Comparison of ENCODE assay signal across 8 cellular contexts in the genomic region with DNA sequence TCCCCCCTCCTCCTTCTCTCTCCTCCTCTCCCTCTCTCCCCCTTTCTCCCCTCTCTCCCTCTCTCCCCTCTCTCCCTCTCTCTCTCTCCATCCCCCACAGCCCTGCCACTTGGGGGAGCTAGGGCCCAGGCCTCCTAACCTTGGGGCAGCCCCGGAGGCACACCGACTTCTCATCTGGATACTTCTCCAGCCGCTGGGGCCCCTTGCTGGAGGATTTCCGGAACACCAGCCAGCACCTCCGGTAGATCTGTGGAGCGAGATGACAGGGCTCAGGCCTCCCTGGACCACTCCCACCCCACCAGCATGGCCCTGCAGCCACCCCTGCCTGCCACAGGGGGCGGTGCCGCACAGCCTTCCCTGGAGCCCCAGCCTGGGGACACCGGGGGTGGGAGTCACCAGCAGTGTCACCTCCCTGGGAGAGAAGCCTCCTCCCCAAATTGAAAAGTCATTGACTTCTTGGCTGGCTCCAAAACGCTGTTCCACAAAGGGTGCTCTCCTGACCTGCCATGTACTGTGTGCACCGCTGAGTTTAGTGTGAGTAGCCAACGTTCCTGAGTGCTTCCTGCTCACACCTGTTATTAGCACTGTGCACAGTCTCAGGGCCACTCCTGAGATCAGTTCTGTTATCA. TPM values are rescaled to one million over a fixed set of nuclear protein-coding genes. Genes with fewer than 3 reads are reported as not detected.
DNase-seq lines count a peak whose midpoint lies in the region; ATAC-seq and TF ChIP-seq lines count a peak whose summit lies in the region.

No MANE protein-coding gene starts in this region.

- DNase-seq in CD4-positive, alpha-beta memory T cell: peak; percentile 66 to 82 (median 75)
- DNase-seq in SK-N-SH: peak; percentile 83
- peak; percentile 69 for DNase-seq in activated naive CD4-positive, alpha-beta T cell treated with Interleukin-2 at 50 U/mL for 16 hours
- peak; percentile 87 for DNase-seq in iPS DF 4.7 (ENCODE audit: extremely low read depth, low spot score)
- peak in 2 of 3 experiments; percentile 36 to 45 for DNase-seq in stimulated activated CD4-positive, alpha-beta T cell treated with anti-CD3 and anti-CD28 coated beads, TNF-alpha, amount 100 ng/mL, for 4 hours (ENCODE audit: low read depth in 3 of 3)
- DNase-seq in ureter (ENCODE audit: low spot score): no peak

- no peak for TF ChIP-seq EP300 in SK-N-SH (IDR thresholded peaks at IDR 0.05; ENCODE audit: borderline replicate concordance in 1 of 2, low read depth in 1 of 2, low read length in 1 of 2)

- POLR2A ChIA-PET in CD4-positive, alpha-beta memory T cell (lab: Charles Lee; ENCODE audit: partially characterized antibody): interaction anchor here (0.6 to 3.5 kb wide), 7 partner anchors 11 to 260 kb away, joined by 3 to 16 read pairs (median 4); a partner anchor contains a TSS
- POLR2A ChIA-PET in SK-N-SH (lab: Yijun Ruan, JAX): interaction anchor here (0.6 to 5.1 kb wide), 5 partner anchors 8 to 1230 kb away, joined by 3 to 52 read pairs (median 4); a partner anchor contains a TSS

- peaks cover 7% of the 10 kb centered on the region; the same call in 1 of the 2 replicates for H3K79me2 ChIP-seq in SK-N-SH (ENCODE audit: insufficient read depth)

- H3K9me3 Mint-ChIP-seq in CD4-positive, alpha-beta memory T cell: peaks cover 0 to 2% (median 0%) of the 10 kb centered on the region in 8 donors

- intact Hi-C loops in CD4-positive, alpha-beta memory T cell (cut with micrococcal nuclease): loop anchor here (1.0 kb wide), 2 partner anchors 10 to 43 kb away; a partner anchor contains a TSS

- H2AFZ ChIP-seq in SK-N-SH (ENCODE audit: low read depth): no peak overlapping the region

- H3K9ac ChIP-seq in SK-N-SH: no peak overlapping the region

- CTCF ChIA-PET in CD4-positive, alpha-beta memory T cell (lab: Charles Lee; ENCODE audit: partially characterized antibody): interaction anchor here (1.0 kb wide), 2 partner anchors 14 to 44 kb away, joined by 3 to 7 read pairs; no protein-coding TSS in a partner anchor
- CTCF ChIA-PET in SK-N-SH (lab: Yijun Ruan, JAX): interaction anchor here (0.7 to 21.0 kb wide), 6 partner anchors 12 to 58 kb away, joined by 4 to 354 read pairs (median 6); a partner anchor contains a TSS

- peak; percentile 49 for TF ChIP-seq CTCF in SK-N-SH (IDR thresholded peaks at IDR 0.05)

- peak overlapping the region in 4 of 7 donors; percentile 74 to 79 (median 76) for H3K27ac Mint-ChIP-seq in CD4-positive, alpha-beta memory T cell

- peaks cover 17% of the 10 kb centered on the region for H3K4me1 ChIP-seq in CD4-positive, alpha-beta memory T cell (ENCODE audit: insufficient read depth, low read length)
- peaks cover 14 to 97% of the 10 kb centered on the region in 2 experiments for H3K4me1 ChIP-seq in SK-N-SH (ENCODE audit: control insufficient read depth in 1 of 2, insufficient read depth in 2 of 2, low read depth in 1 of 2, low read length in 1 of 2)

- H3K4me2 ChIP-seq in SK-N-SH: no peak overlapping the region

- H3K27ac ChIP-seq in CD4-positive, alpha-beta memory T cell (ENCODE audit: low read depth, low read length): no peak overlapping the region
- H3K27ac ChIP-seq in SK-N-SH (ENCODE audit: low read depth in 2 of 2, low read length in 1 of 2): peak overlapping the region in 1 of 2 experiments; percentile 90; a peak in 2 of 4 replicates

- WGBS in SK-N-SH (ENCODE audit: low lambda C conversion rate): 43% methylated on average over 9 of the region's 12 CpGs

- no peaks in the 10 kb centered on the region for H3K27me3 ChIP-seq in CD4-positive, alpha-beta memory T cell (ENCODE audit: insufficient read depth, low read length)
- H3K27me3 ChIP-seq in SK-N-SH (ENCODE audit: insufficient read depth): no peaks in the 10 kb centered on the region

- H3K9me2 ChIP-seq in SK-N-SH: no peaks in the 10 kb centered on the region

- H3K9me3 ChIP-seq in CD4-positive, alpha-beta memory T cell (ENCODE audit: control insufficient read depth in 1 of 2, low read length in 2 of 2): no peaks in the 10 kb centered on the region
- H3K9me3 ChIP-seq in SK-N-SH: no peaks in the 10 kb centered on the region

- H3K36me3 Mint-ChIP-seq in CD4-positive, alpha-beta memory T cell: peaks cover 4 to 13% of the 10 kb centered on the region in 2 donors

- peaks cover 10% of the 10 kb centered on the region for H3K36me3 ChIP-seq in CD4-positive, alpha-beta memory T cell (ENCODE audit: insufficient read depth, low read length)
- H3K36me3 ChIP-seq in SK-N-SH (replicated peaks in 1 of 2; ENCODE audit: control insufficient read depth in 1 of 2, insufficient read depth in 2 of 2, low read length in 1 of 2): peaks cover 6 to 37% of the 10 kb centered on the region in 2 experiments

- peaks cover 7 to 12% (median 10%) of the 10 kb centered on the region in 4 donors for H3K4me1 Mint-ChIP-seq in CD4-positive, alpha-beta memory T cell

- no peaks in the 10 kb centered on the region for H3K27me3 Mint-ChIP-seq in CD4-positive, alpha-beta memory T cell

- H3F3A ChIP-seq in SK-N-SH (replicated peaks; ENCODE audit: insufficient read depth): peaks cover 4% of the 10 kb centered on the region

- peak overlapping the region in 5 of 8 donors; percentile 5 to 69 (median 59) for H3K4me3 Mint-ChIP-seq in CD4-positive, alpha-beta memory T cell

- peak; percentile 87 for ATAC-seq in GM19328 (IDR thresholded peaks at IDR 0.05; ENCODE audit: unreplicated experiment)
- ATAC-seq in HG03354 (IDR thresholded peaks at IDR 0.05; ENCODE audit: poor library complexity, severe bottlenecking, unreplicated experiment): peak; percentile 98

- peak; percentile 47 for TF ChIP-seq RAD21 in SK-N-SH (IDR thresholded peaks at IDR 0.05; ENCODE audit: low read length)

- no peak overlapping the region for H3K4me3 ChIP-seq in CD4-positive, alpha-beta memory T cell (ENCODE audit: low read length in 2 of 2)
- no peak overlapping the region; a peak in 1 of 4 replicates for H3K4me3 ChIP-seq in SK-N-SH (ENCODE audit: low read depth in 2 of 2, low read length in 1 of 2)

- H4K20me1 ChIP-seq in SK-N-SH (ENCODE audit: insufficient read depth): 0 out of 2 replicates have a peak, but pooled peaks cover 6% of the 10 kb centered on the region

TF ChIP-seq in SK-N-SH, 30 proteins besides CTCF, POLR2A, EP300 and RAD21:
- TF ChIP-seq, protein P1, sequence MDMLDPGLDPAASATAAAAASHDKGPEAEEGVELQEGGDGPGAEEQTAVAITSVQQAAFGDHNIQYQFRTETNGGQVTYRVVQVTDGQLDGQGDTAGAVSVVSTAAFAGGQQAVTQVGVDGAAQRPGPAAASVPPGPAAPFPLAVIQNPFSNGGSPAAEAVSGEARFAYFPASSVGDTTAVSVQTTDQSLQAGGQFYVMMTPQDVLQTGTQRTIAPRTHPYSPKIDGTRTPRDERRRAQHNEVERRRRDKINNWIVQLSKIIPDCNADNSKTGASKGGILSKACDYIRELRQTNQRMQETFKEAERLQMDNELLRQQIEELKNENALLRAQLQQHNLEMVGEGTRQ (IDR thresholded peaks at IDR 0.05; ENCODE audit: borderline replicate concordance, low read depth, low read length): no peak
- TF ChIP-seq SMC3 (IDR thresholded peaks at IDR 0.05; ENCODE audit: low read depth, low read length): peak; percentile 15; the same call in 1 of the 2 replicates

RNA-seq across cellular contexts. Expression of a gene that starts 10.5 kb away (rescaled TPM):
- 1 to 10 TPM; 2.8 to 3.0 TPM for total RNA-seq in CD4-positive, alpha-beta memory T cell
- 1 to 10 TPM; 1.7 to 2.7 TPM for polyA plus RNA-seq in CD4-positive, alpha-beta memory T cell
- 28.4 and 36.9 TPM in 2 replicates for polyA plus RNA-seq in SK-N-SH (2012; rRNA removed)
- polyA plus RNA-seq in SK-N-SH (2012; cell fraction: cytosol; rRNA removed): 15.8 and 25.8 TPM in 2 replicates
- 45.1 and 47.5 TPM in 2 replicates for polyA plus RNA-seq in SK-N-SH (2012; cell fraction: nucleus; rRNA removed)
- total RNA-seq in ureter: 12.5 TPM

RNA-seq across cellular contexts. Expression of a gene that starts 13.3 kb away (rescaled TPM):
- total RNA-seq in CD4-positive, alpha-beta memory T cell: 10 to 100 TPM; 71.4 to 78.1 TPM
- polyA plus RNA-seq in CD4-positive, alpha-beta memory T cell: 10 to 100 TPM; 35.7 to 58.3 TPM
- polyA plus RNA-seq in SK-N-SH (2012; rRNA removed): 160 and 178 TPM in 2 replicates
- polyA plus RNA-seq in SK-N-SH (2012; cell fraction: cytosol; rRNA removed): 117 and 162 TPM in 2 replicates
- 98.6 and 138 TPM in 2 replicates for polyA plus RNA-seq in SK-N-SH (2012; cell fraction: nucleus; rRNA removed)
- 57.3 TPM for total RNA-seq in ureter

RNA-seq across cellular contexts. Expression of a gene that starts 28.5 kb away (rescaled TPM):
- total RNA-seq in CD4-positive, alpha-beta memory T cell: 10 to 100 TPM; 35.3 to 37.7 TPM
- 10 to 100 TPM; 26.8 to 27.9 TPM for polyA plus RNA-seq in CD4-positive, alpha-beta memory T cell
- 81.2 and 104 TPM in 2 replicates for polyA plus RNA-seq in SK-N-SH (2012; rRNA removed)
- 67.5 and 76.5 TPM in 2 replicates for polyA plus RNA-seq in SK-N-SH (2012; cell fraction: cytosol; rRNA removed)
- polyA plus RNA-seq in SK-N-SH (2012; cell fraction: nucleus; rRNA removed): 127 and 149 TPM in 2 replicates
- total RNA-seq in ureter: 66.6 TPM

RNA-seq across cellular contexts. Expression of a gene that starts 28.6 kb away (rescaled TPM):
- total RNA-seq in CD4-positive, alpha-beta memory T cell: 10 to 100 TPM; 28.1 to 28.5 TPM
- 10 to 100 TPM; 45.6 to 65.3 TPM for polyA plus RNA-seq in CD4-positive, alpha-beta memory T cell
- polyA plus RNA-seq in SK-N-SH (2012; rRNA removed): 43.6 and 63.3 TPM in 2 replicates
- 45.7 and 48.3 TPM in 2 replicates for polyA plus RNA-seq in SK-N-SH (2012; cell fraction: cytosol; rRNA removed)
- 49.1 and 64.3 TPM in 2 replicates for polyA plus RNA-seq in SK-N-SH (2012; cell fraction: nucleus; rRNA removed)
- total RNA-seq in ureter: 53.2 TPM
